8 cellular contexts compared by ENCODE assay signal in the genomic region with DNA sequence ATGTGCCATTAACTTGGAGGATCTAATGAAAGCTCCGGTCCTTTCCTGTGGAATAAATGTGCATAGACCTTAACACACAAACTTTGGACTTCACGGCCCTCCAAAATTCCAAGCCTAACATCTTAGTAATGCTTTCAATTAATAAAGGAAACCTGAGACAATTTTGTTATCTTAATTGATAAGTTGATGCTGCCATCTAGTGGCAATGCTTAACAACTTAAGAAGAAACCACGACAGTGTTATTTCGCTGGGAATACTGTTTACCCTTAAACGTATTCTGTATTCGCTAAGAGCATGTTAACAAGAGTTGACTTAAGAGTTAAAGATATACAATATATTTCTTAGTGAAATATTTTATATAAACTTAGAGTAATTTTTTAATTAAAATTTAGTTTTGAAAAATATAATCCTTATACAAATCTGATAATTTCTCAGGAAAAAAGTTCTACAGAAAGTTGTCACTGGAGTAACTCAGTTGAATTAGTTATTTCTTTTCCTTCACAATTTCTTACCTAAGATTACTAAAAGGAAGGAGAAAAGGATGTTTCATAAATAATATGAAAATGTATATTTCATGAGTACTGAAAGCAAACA. TPM values are rescaled to one million over a fixed set of nuclear protein-coding genes. Genes with fewer than 3 reads are reported as not detected.
A peak's percentile ranks its signal among the peaks of the same experiment; 100 is the strongest.
DNase-seq lines count a peak whose midpoint lies in the region; ATAC-seq and TF ChIP-seq lines count a peak whose summit lies in the region.

No MANE protein-coding gene starts in this region.

- H4K5ac ChIP-seq in mesendoderm (ENCODE audit: low read length), result no peak overlapping the region

- no peak overlapping the region for H3K4me3 Mint-ChIP-seq in Calu3 (ENCODE audit: low read depth, unreplicated experiment)

- no CpG with 5 or more reads among the region's 6 CpGs for WGBS in mesendoderm (ENCODE audit: extremely low coverage, insufficient coverage, low lambda C conversion rate)

- H3K18ac ChIP-seq in mesendoderm (ENCODE audit: low read length), result no peak overlapping the region

- no peak overlapping the region for H3K9ac ChIP-seq in mesendoderm (ENCODE audit: low read length)

- no peak overlapping the region for H2BK5ac ChIP-seq in mesendoderm (ENCODE audit: low read length)

- H2BK120ac ChIP-seq in mesendoderm (ENCODE audit: low read depth, low read length), result no peak overlapping the region

- no TSS peak for BruUV-seq in Calu3 (replicated peaks; lab: Mats Ljungman, UMichigan)

- H3K4me3 ChIP-seq in mesendoderm (ENCODE audit: low read length), result no peak overlapping the region

- H3K79me1 ChIP-seq in mesendoderm (ENCODE audit: low read length), result no peaks in the 10 kb centered on the region

- no peak overlapping the region for H3K27ac Mint-ChIP-seq in Calu3 (ENCODE audit: unreplicated experiment)

- no peak overlapping the region for H3K4me2 ChIP-seq in mesendoderm (ENCODE audit: low read length)

- no peaks in the 10 kb centered on the region for H3K4me1 Mint-ChIP-seq in Calu3 (ENCODE audit: low read depth, unreplicated experiment)

- no peak overlapping the region for H2BK15ac ChIP-seq in mesendoderm (replicated peaks; ENCODE audit: low read depth)

- DNase-seq in Calu3 (peak; percentile 17), HEK293T (ENCODE audit: extremely low spot score) (peak; percentile 15), NCI-H526 treated with DMSO at 0.1 percent for 48 hours (lab: John Stamatoyannopoulos, UW) (peak; percentile 19), cerebellum (ENCODE audit: low spot score) (peak; percentile 0), mesendoderm (peak; percentile 65)
- no peak for DNase-seq in stimulated activated CD4-positive, alpha-beta T cell treated with anti-CD3 and anti-CD28 coated beads, Interleukin-1b, Interleukin-23, amount 100 ng/mL, for 48 hours

- H3K23ac ChIP-seq in mesendoderm (ENCODE audit: low read length), result no peak overlapping the region

- CTCF ChIA-PET in Calu3 (lab: Charles Lee), result no interaction called here
- CTCF ChIA-PET in HEK293T (lab: Yijun Ruan, JAX), result no interaction called here

- POLR2A ChIA-PET in HEK293T (lab: Yijun Ruan, JAX), result no interaction called here

- H3K9me3 Mint-ChIP-seq in Calu3 (ENCODE audit: low read depth, unreplicated experiment), result no peaks in the 10 kb centered on the region

- no peaks in the 10 kb centered on the region for H3K36me3 ChIP-seq in mesendoderm (ENCODE audit: control insufficient read depth, insufficient read depth, low read length)

- H3K4me1 ChIP-seq in mesendoderm (ENCODE audit: control insufficient read depth, low read depth, low read length), result no peaks in the 10 kb centered on the region

- H4K8ac ChIP-seq in mesendoderm (ENCODE audit: low read depth, low read length), result no peak overlapping the region

- no peaks in the 10 kb centered on the region for H3K27me3 ChIP-seq in mesendoderm (ENCODE audit: insufficient read depth, low read length, poor library complexity)

- intact Hi-C loops in Calu3 (cut with micrococcal nuclease; ENCODE audit: unreplicated experiment), result loop anchor here (1.0 to 5.0 kb wide), 5 partner anchors 81 to 841 kb away; no protein-coding TSS in a partner anchor

- H3K56ac ChIP-seq in mesendoderm (ENCODE audit: low read length), result no peak overlapping the region

- no peak overlapping the region for H3K27ac ChIP-seq in mesendoderm (ENCODE audit: low read depth, low read length)

- H3K4ac ChIP-seq in mesendoderm (ENCODE audit: low read depth, low read length), result no peak overlapping the region

- no peaks in the 10 kb centered on the region for H3K79me2 ChIP-seq in mesendoderm (ENCODE audit: control insufficient read depth, insufficient read depth, low read length)

- ATAC-seq in GM21786 (IDR thresholded peaks at IDR 0.05; ENCODE audit: unreplicated experiment) (no peak), GM21528 (IDR thresholded peaks at IDR 0.05; ENCODE audit: low FRiP score, unreplicated experiment) (no peak)

- no peak overlapping the region for H2AK5ac ChIP-seq in mesendoderm (ENCODE audit: low read length)

- TF ChIP-seq CTCF in Calu3 (IDR thresholded peaks at IDR 0.05; ENCODE audit: unreplicated experiment), result peak; percentile 41

- no peaks in the 10 kb centered on the region for H3K36me3 Mint-ChIP-seq in Calu3 (ENCODE audit: insufficient read depth, unreplicated experiment)

- H3K27me3 Mint-ChIP-seq in Calu3 (ENCODE audit: unreplicated experiment), result no peaks in the 10 kb centered on the region

TF ChIP-seq in HEK293T, 16 proteins besides CTCF, POLR2A, EP300 and RAD21:
- no peak for TF ChIP-seq FOXM1 (IDR thresholded peaks at IDR 0.05; ENCODE audit: borderline replicate concordance)
- TF ChIP-seq FOXA1 (IDR thresholded peaks at IDR 0.05), result no peak
- TF ChIP-seq, protein P1, sequence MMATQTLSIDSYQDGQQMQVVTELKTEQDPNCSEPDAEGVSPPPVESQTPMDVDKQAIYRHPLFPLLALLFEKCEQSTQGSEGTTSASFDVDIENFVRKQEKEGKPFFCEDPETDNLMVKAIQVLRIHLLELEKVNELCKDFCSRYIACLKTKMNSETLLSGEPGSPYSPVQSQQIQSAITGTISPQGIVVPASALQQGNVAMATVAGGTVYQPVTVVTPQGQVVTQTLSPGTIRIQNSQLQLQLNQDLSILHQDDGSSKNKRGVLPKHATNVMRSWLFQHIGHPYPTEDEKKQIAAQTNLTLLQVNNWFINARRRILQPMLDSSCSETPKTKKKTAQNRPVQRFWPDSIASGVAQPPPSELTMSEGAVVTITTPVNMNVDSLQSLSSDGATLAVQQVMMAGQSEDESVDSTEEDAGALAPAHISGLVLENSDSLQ (IDR thresholded peaks at IDR 0.05), result no peak
- TF ChIP-seq ZNF384 (IDR thresholded peaks at IDR 0.05), result no peak
- no peak for TF ChIP-seq CTBP1 (IDR thresholded peaks at IDR 0.05; ENCODE audit: borderline replicate concordance)
- no peak for TF ChIP-seq SP1 (IDR thresholded peaks at IDR 0.05)
- TF ChIP-seq SUZ12 (IDR thresholded peaks at IDR 0.05), result no peak
- no peak for TF ChIP-seq FOXK2 (IDR thresholded peaks at IDR 0.05)
- no peak for TF ChIP-seq LEF1 (IDR thresholded peaks at IDR 0.05; ENCODE audit: borderline replicate concordance)

RNA-seq across cellular contexts. Expression of a gene that starts 35.0 kb away (rescaled TPM):
- total RNA-seq in Calu3 (2022), result not detected in 2 replicates
- total RNA-seq in cerebellum, result not detected
- not detected for polyA plus RNA-seq in mesendoderm (2013, experiment 1 of 2)
- polyA plus RNA-seq in mesendoderm (2013, experiment 2 of 2), result not detected
